Comparison of ENCODE assay signal across 13 cellular contexts in genomic region chr17:57485916-57486315, GRCh38.
DNase-seq lines count a peak whose midpoint lies in the region; ATAC-seq, FAIRE-seq and TF ChIP-seq lines count a peak whose summit lies in the region.
"Had no signal": no experiment of that assay in that cellular context is flagged by ENCODE, and none has a peak within 500 bp of the region (broad histone marks: within the 10 kb centered on the region; RNA-seq: fewer than 3 reads in every experiment).

No MANE protein-coding gene starts in this region.

- H3K4me3 Mint-ChIP-seq in activated T-cell treated with anti-CD3 and anti-CD28 coated beads, Interleukin-2, amount 50 U/mL, for 4 hours, result no peak overlapping the region

- peaks cover 9% of the 10 kb centered on the region for H3K79me1 ChIP-seq in H1 (ENCODE audit: low read depth, low read length)

- no peak overlapping the region for H4K8ac ChIP-seq in H1 (ENCODE audit: extremely low read depth, insufficient read depth, low read length)

- no peak for FAIRE-seq in H1 (lab: Jason Lieb, UNC)
- FAIRE-seq: pancreas had no signal

- TF ChIP-seq CTCF in H1 (IDR thresholded peaks at IDR 0.05; ENCODE audit: control extremely low read depth in 1 of 3, insufficient read depth in 1 of 3, low read depth in 1 of 3, low read length in 3 of 3), result no peak
- TF ChIP-seq CTCF in esophagus muscularis mucosa (IDR thresholded peaks at IDR 0.05), result no peak

- H3K36me3 Mint-ChIP-seq in activated T-cell treated with anti-CD3 and anti-CD28 coated beads, Interleukin-2, amount 50 U/mL, for 4 hours (ENCODE audit: insufficient read depth), result peaks cover 13% of the 10 kb centered on the region

- H2BK20ac ChIP-seq in H1 (ENCODE audit: low read length), result no peak overlapping the region

- H3K27me3 Mint-ChIP-seq in activated T-cell treated with anti-CD3 and anti-CD28 coated beads, Interleukin-2, amount 50 U/mL, for 4 hours (ENCODE audit: low read depth), result no peaks in the 10 kb centered on the region

- no peak overlapping the region for H2BK15ac ChIP-seq in H1 (ENCODE audit: low read length)

- no peak overlapping the region for H3K23ac ChIP-seq in H1 (ENCODE audit: insufficient read length)

- peaks cover 0 to 7% of the 10 kb centered on the region in 2 experiments; a peak in 3 of 4 replicates for H3K79me2 ChIP-seq in H1 (ENCODE audit: control insufficient read depth in 1 of 2, insufficient read depth in 2 of 2, low read length in 2 of 2)

- H3K27ac ChIP-seq in H1 (ENCODE audit: low read depth, low read length) (no peak overlapping the region), thymus (ENCODE audit: low read depth) (peak overlapping the region; percentile 55), esophagus muscularis mucosa (replicated peaks in 1 of 4) (no peak overlapping the region)
- H3K27ac ChIP-seq: pancreas had no signal

- H2BK5ac ChIP-seq in H1 (ENCODE audit: low read depth, low read length), result no peak overlapping the region

- no peak overlapping the region for H3K56ac ChIP-seq in H1 (replicated peaks; ENCODE audit: insufficient read length, low read depth, low read length)

- intact Hi-C loops in esophagus muscularis mucosa (cut with DNase I), result no loop called here

- H3K4me1 Mint-ChIP-seq in activated T-cell treated with anti-CD3 and anti-CD28 coated beads, Interleukin-2, amount 50 U/mL, for 4 hours (ENCODE audit: low read depth), result peaks cover 55% of the 10 kb centered on the region

- peak; percentile 59 to 61 for ATAC-seq in activated T-cell treated with anti-CD3 and anti-CD28 coated beads, Interleukin-2, amount 50 U/mL, for 4 hours
- peak; percentile 46 for ATAC-seq in HG03432 (IDR thresholded peaks at IDR 0.05; ENCODE audit: unreplicated experiment)
- no peak for ATAC-seq in GM18909 (IDR thresholded peaks at IDR 0.05; ENCODE audit: poor library complexity, unreplicated experiment)
- ATAC-seq: pancreas had no signal

- TF ChIP-seq EP300 in H1 (IDR thresholded peaks at IDR 0.05; ENCODE audit: borderline replicate concordance in 1 of 2, low read depth in 2 of 2, low read length in 2 of 2) (no peak), esophagus muscularis mucosa (IDR thresholded peaks at IDR 0.05) (no peak)

- no peak overlapping the region for H4K5ac ChIP-seq in H1 (ENCODE audit: insufficient read length, low read depth, low read length)

- H3K9ac ChIP-seq in H1 (replicated peaks in 1 of 4; ENCODE audit: extremely low read depth in 1 of 4, low read depth in 3 of 4, low read length in 3 of 4), result no peak overlapping the region

- no peak overlapping the region for H2BK120ac ChIP-seq in H1 (replicated peaks; ENCODE audit: low read depth, low read length)

- H3K4me1 ChIP-seq in H1 (replicated peaks in 1 of 4; ENCODE audit: control insufficient read depth in 3 of 4, insufficient read depth in 4 of 4, low read length in 3 of 4), result peaks cover 0 to 7% (median 2%) of the 10 kb centered on the region in 4 experiments; a peak in 4 of 7 replicates
- H3K4me1 ChIP-seq in thymus (ENCODE audit: control insufficient read depth, insufficient read depth, low read length), result peaks cover 80% of the 10 kb centered on the region
- H3K4me1 ChIP-seq in esophagus muscularis mucosa, result peaks cover 36 to 79% (median 67%) of the 10 kb centered on the region in 4 donors
- H3K4me1 ChIP-seq: pancreas had no signal

- POLR2A ChIA-PET in H1 (lab: Charles Lee; ENCODE audit: partially characterized antibody), result interaction anchor here (1.5 to 1.8 kb wide), 2 partner anchors 9 to 20 kb away, joined by 3 read pairs; no protein-coding TSS in a partner anchor

- H3K18ac ChIP-seq in H1 (ENCODE audit: extremely low read depth, low read length), result 0 out of 2 replicates have a peak overlapping the region, but pooled peaks have one; percentile 11

- H3K23me2 ChIP-seq in H1 (ENCODE audit: low read depth, low read length), result no peaks in the 10 kb centered on the region

- no peak overlapping the region for H3K4me3 ChIP-seq in H1 (ENCODE audit: extremely low read depth in 1 of 4, insufficient read depth in 2 of 4, low read depth in 3 of 4, low read length in 4 of 4)
- H3K4me3 ChIP-seq in thymus (ENCODE audit: low read length), result no peak overlapping the region
- H3K4me3 ChIP-seq in esophagus muscularis mucosa, result no peak overlapping the region
- H3K4me3 ChIP-seq: pancreas, spleen had no signal

- H2AFZ ChIP-seq in H1 (ENCODE audit: low read length), result no peak overlapping the region

- H3K27me3 ChIP-seq in H1 (replicated peaks in 1 of 4; ENCODE audit: control insufficient read depth in 3 of 4, extremely low read depth in 1 of 4, insufficient read depth in 3 of 4, low read length in 3 of 4), result no peaks in the 10 kb centered on the region; a peak in 2 of 7 replicates
- no peaks in the 10 kb centered on the region for H3K27me3 ChIP-seq in thymus (ENCODE audit: control insufficient read depth, insufficient read depth)
- H3K27me3 ChIP-seq in esophagus muscularis mucosa, result no peaks in the 10 kb centered on the region
- H3K27me3 ChIP-seq: pancreas, spleen had no signal

- H3K4me2 ChIP-seq in H1 (ENCODE audit: insufficient read depth in 1 of 2, low read depth in 2 of 2, low read length in 2 of 2), result no peak overlapping the region

- no peak for DNase-seq in activated T-cell treated with anti-CD3 and anti-CD28 coated beads, Interleukin-2, amount 50 U/mL, for 4 hours
- DNase-seq in activated T-cell treated with anti-CD3 and anti-CD28 coated beads for 4 hours, result no peak
- DNase-seq in H1 (ENCODE audit: low read depth in 1 of 2, low spot score in 2 of 2), result no peak
- no peak for DNase-seq in stimulated activated CD4-positive, alpha-beta T cell treated with anti-CD3 and anti-CD28 coated beads, Interleukin-4, amount 100 ng/mL, for 1 hour
- DNase-seq in esophagus muscularis mucosa (ENCODE audit: extremely low spot score), result no peak
- DNase-seq: activated CD4-positive, alpha-beta T cell treated with anti-CD3 and anti-CD28 coated beads for 1 hour; Calu3; NCI-H524 treated with DMSO at 0.1 percent for 48 hours; pancreas; spleen had no signal

- no peak overlapping the region for H3K14ac ChIP-seq in H1 (ENCODE audit: insufficient read length)

- no peaks in the 10 kb centered on the region for H3K9me3 Mint-ChIP-seq in activated T-cell treated with anti-CD3 and anti-CD28 coated beads, Interleukin-2, amount 50 U/mL, for 4 hours

- no peak overlapping the region for H3K4ac ChIP-seq in H1 (replicated peaks; ENCODE audit: insufficient read length, low read depth, low read length)

- H2BK12ac ChIP-seq in H1 (ENCODE audit: low read depth, low read length), result no peak overlapping the region

- H4K20me1 ChIP-seq in H1 (replicated peaks in 1 of 2; ENCODE audit: control insufficient read depth in 1 of 2, insufficient read depth in 2 of 2, low read length in 2 of 2), result peaks cover 5 to 6% of the 10 kb centered on the region in 2 experiments

- H4K91ac ChIP-seq in H1 (replicated peaks; ENCODE audit: insufficient read length, low read length), result no peak overlapping the region

- TF ChIP-seq RAD21 in H1 (IDR thresholded peaks at IDR 0.05 in 1 of 2, conservative IDR thresholded peaks at IDR 0.05 in 1 of 2; ENCODE audit: low read depth in 2 of 2, low read length in 2 of 2), result no peak

- 84% methylated on average over 5 of the region's 5 CpGs; no CpG with 5 or more reads in 1 of the 2 experiments for WGBS in H1 (ENCODE audit: extremely low coverage in 1 of 2, insufficient coverage in 1 of 2, insufficient read length in 1 of 2, insufficient replicate concordance in 2 of 2, low coverage in 1 of 2, low lambda C conversion rate in 2 of 2, missing lambda C conversion rate in 1 of 2), 2 experiments
- WGBS in thymus, result 29% methylated on average over 5 of the region's 5 CpGs
- 87% methylated on average over 5 of the region's 5 CpGs for WGBS in esophagus muscularis mucosa

- no peaks in the 10 kb centered on the region for H3K36me3 ChIP-seq in H1 (ENCODE audit: control insufficient read depth in 2 of 4, insufficient read depth in 4 of 4, low read length in 3 of 4)
- H3K36me3 ChIP-seq in thymus (ENCODE audit: control insufficient read depth, insufficient read depth), result no peaks in the 10 kb centered on the region
- H3K36me3 ChIP-seq in esophagus muscularis mucosa, result no peaks in the 10 kb centered on the region
- H3K36me3 ChIP-seq: pancreas, spleen had no signal

- H2AK5ac ChIP-seq in H1 (ENCODE audit: low read depth, low read length), result peak overlapping the region; percentile 41; the same call in 1 of the 2 replicates

- H3K9me3 ChIP-seq in H1 (ENCODE audit: insufficient read depth in 2 of 2, low read depth in 1 of 2, low read length in 1 of 2), result no peaks in the 10 kb centered on the region
- H3K9me3 ChIP-seq in thymus (ENCODE audit: control insufficient read depth), result no peaks in the 10 kb centered on the region
- H3K9me3 ChIP-seq in esophagus muscularis mucosa, result no peaks in the 10 kb centered on the region
- H3K9me3 ChIP-seq: pancreas, spleen had no signal

- TF ChIP-seq POLR2A in H1 (IDR thresholded peaks at IDR 0.05; ENCODE audit: control extremely low read depth in 1 of 2, low read depth in 2 of 2, low read length in 2 of 2) (no peak), esophagus muscularis mucosa (IDR thresholded peaks at IDR 0.05; ENCODE audit: low read depth) (no peak)

- CTCF ChIA-PET in H1 (lab: Charles Lee; ENCODE audit: partially characterized antibody), result interaction anchor here (0.9 to 4.6 kb wide), 7 partner anchors 8 to 85 kb away, joined by 3 to 14 read pairs (median 5); no protein-coding TSS in a partner anchor

TF ChIP-seq in H1, 55 proteins besides CTCF, POLR2A, EP300 and RAD21:
- no peak for TF ChIP-seq BACH1 (IDR thresholded peaks at IDR 0.05; ENCODE audit: low read length)
- TF ChIP-seq EZH2 (IDR thresholded peaks at IDR 0.05; ENCODE audit: low read depth, low read length, severe bottlenecking), result no peak
- TF ChIP-seq MAX (IDR thresholded peaks at IDR 0.05), result no peak
- no peak for TF ChIP-seq JUN (IDR thresholded peaks at IDR 0.05; ENCODE audit: low read depth, low read length)
- no peak for TF ChIP-seq POLR2AphosphoS5 (IDR thresholded peaks at IDR 0.05; ENCODE audit: low read depth, low read length)
- TF ChIP-seq PHF8 (conservative IDR thresholded peaks at IDR 0.05; ENCODE audit: low read depth, low read length), result no peak
- no peak for TF ChIP-seq KDM4A (IDR thresholded peaks at IDR 0.05; ENCODE audit: low read depth, low read length, severe bottlenecking)
- no peak for TF ChIP-seq SIX5 (IDR thresholded peaks at IDR 0.05; ENCODE audit: low read depth, low read length)
